24 cellular contexts compared by ENCODE assay signal in genomic region chr19:993831-994393, GRCh38. TPM values are rescaled to one million over a fixed set of nuclear protein-coding genes. Genes with fewer than 3 reads are reported as not detected.
DNase-seq lines count a peak whose midpoint lies in the region; ATAC-seq and TF ChIP-seq lines count a peak whose summit lies in the region.
"Had no signal": no experiment of that assay in that cellular context is flagged by ENCODE, and none has a peak within 500 bp of the region (broad histone marks: within the 10 kb centered on the region; RNA-seq: fewer than 3 reads in every experiment).

No MANE protein-coding gene starts in this region.

- H4K20me1 ChIP-seq in neural progenitor cell (ENCODE audit: low read depth), result peaks cover 24% of the 10 kb centered on the region

- CTCF ChIA-PET in WTC11 (lab: Charles Lee) (interaction anchor here (1.8 to 4.0 kb wide), 2 partner anchors 9 to 10 kb away, joined by 4 to 20 read pairs; partner anchors contain the start of gene WDR18), A673 (lab: Charles Lee) (no interaction called here)

- H3K27ac Mint-ChIP-seq in WTC11 (peak overlapping the region; percentile 63; the same call in 1 of the 2 replicates), neural progenitor cell (no peak overlapping the region)
- H3K27ac Mint-ChIP-seq: HFFc6 had no signal

- H3K27me3 ChIP-seq in subcutaneous abdominal adipose tissue (ENCODE audit: control insufficient read depth in 5 of 5, insufficient read depth in 4 of 5, low read length in 5 of 5) (peaks cover 16 to 25% (median 23%) of the 10 kb centered on the region in 5 donors), neural progenitor cell (peaks cover 39% of the 10 kb centered on the region), A673 (replicated peaks; ENCODE audit: insufficient read depth, low read depth, low read length, poor library complexity) (peaks cover 28% of the 10 kb centered on the region)

- H2AFZ ChIP-seq in neural progenitor cell (replicated peaks), result no peak overlapping the region

- no peak overlapping the region for H3K4me3 Mint-ChIP-seq in WTC11
- H3K4me3 Mint-ChIP-seq in neural progenitor cell, result no peak overlapping the region
- H3K4me3 Mint-ChIP-seq: HFFc6 had no signal

- peaks cover 15% of the 10 kb centered on the region for H3F3A ChIP-seq in neural progenitor cell (ENCODE audit: low read depth)

- peaks cover 5% of the 10 kb centered on the region; the same call in 1 of the 2 replicates for H3K4me1 Mint-ChIP-seq in WTC11
- H3K4me1 Mint-ChIP-seq in neural progenitor cell, result peaks cover 7% of the 10 kb centered on the region

- DNase-seq in WTC11 (ENCODE audit: low spot score) (peak; percentile 63), left lobe of liver (ENCODE audit: low spot score) (peak; percentile 80), neural progenitor cell (ENCODE audit: low spot score) (no peak), A673 (ENCODE audit: low spot score) (no peak), dedifferentiated amniotic fluid mesenchymal stem cell (ENCODE audit: extremely low spot score) (no peak)
- DNase-seq: AML-193; Calu3; CD8-positive, alpha-beta memory T cell; DMS153; HFFc6; KBM-7; MM.1S; NCI-H1048; NCI-H1436; NCI-H187 treated with DMSO at 0.1 percent for 48 hours; NCI-H2107; NCI-H446 treated with DMSO at 0.1 percent for 48 hours; NCI-H526 treated with DMSO at 0.1 percent for 48 hours; OCI-M1 had no signal

- peaks cover 0 to 62% (median 34%) of the 10 kb centered on the region in 5 donors for H3K4me1 ChIP-seq in subcutaneous abdominal adipose tissue (ENCODE audit: control insufficient read depth in 5 of 5, insufficient read depth in 5 of 5, low read length in 5 of 5)
- H3K4me1 ChIP-seq in neural progenitor cell, result peaks cover 4% of the 10 kb centered on the region
- H3K4me1 ChIP-seq in A673 (ENCODE audit: insufficient read depth, low read length, poor library complexity, severe bottlenecking), result peaks cover 18% of the 10 kb centered on the region

- H3K4me2 ChIP-seq in neural progenitor cell, result no peak overlapping the region

- H3K27me3 Mint-ChIP-seq in WTC11 (ENCODE audit: low read depth) (peaks cover 24% of the 10 kb centered on the region), neural progenitor cell (ENCODE audit: insufficient read depth, low read depth) (peaks cover 24% of the 10 kb centered on the region)

- no peak for TF ChIP-seq CTCF in WTC11 (IDR thresholded peaks at IDR 0.05)
- no peak for TF ChIP-seq CTCF in neural progenitor cell (IDR thresholded peaks at IDR 0.05)
- TF ChIP-seq CTCF in A673 (conservative IDR thresholded peaks at IDR 0.05; ENCODE audit: low read depth, low read length), result no peak

- no TSS peak for BruUV-seq in A673 (replicated peaks; lab: Mats Ljungman, UMichigan)

- peaks cover 8% of the 10 kb centered on the region for H3K36me3 Mint-ChIP-seq in WTC11
- H3K36me3 Mint-ChIP-seq in neural progenitor cell, result peaks cover 3% of the 10 kb centered on the region

- no peaks in the 10 kb centered on the region for H3K9me3 ChIP-seq in subcutaneous abdominal adipose tissue (ENCODE audit: control insufficient read depth in 5 of 5, low read length in 5 of 5)
- H3K9me3 ChIP-seq in neural progenitor cell (ENCODE audit: low read depth), result no peaks in the 10 kb centered on the region
- no peaks in the 10 kb centered on the region for H3K9me3 ChIP-seq in A673 (ENCODE audit: low read depth, low read length, poor library complexity, severe bottlenecking)

- H3K9me3 Mint-ChIP-seq in WTC11 (no peaks in the 10 kb centered on the region), neural progenitor cell (peaks cover 3% of the 10 kb centered on the region)
- H3K9me3 Mint-ChIP-seq: HFFc6 had no signal

- ATAC-seq in WTC11 (peak; percentile 6; the same call in 1 of the 2 replicates), left lobe of liver (peak; percentile 51)
- ATAC-seq: Right ventricle myocardium inferior had no signal

- no peak overlapping the region for H3K4me3 ChIP-seq in subcutaneous abdominal adipose tissue (ENCODE audit: low read depth in 1 of 5, low read length in 5 of 5)
- no peak overlapping the region for H3K4me3 ChIP-seq in neural progenitor cell
- no peak overlapping the region for H3K4me3 ChIP-seq in A673 (ENCODE audit: low read depth, low read length, poor library complexity, severe bottlenecking)

- H3K9ac ChIP-seq in subcutaneous abdominal adipose tissue (ENCODE audit: low read length in 5 of 5), result no peak overlapping the region
- no peak overlapping the region for H3K9ac ChIP-seq in neural progenitor cell

- H3K36me3 ChIP-seq in subcutaneous abdominal adipose tissue (ENCODE audit: control insufficient read depth in 5 of 5, insufficient read depth in 5 of 5, low read length in 5 of 5), result peaks cover 0 to 40% (median 18%) of the 10 kb centered on the region in 5 donors
- H3K36me3 ChIP-seq in neural progenitor cell, result no peaks in the 10 kb centered on the region
- H3K36me3 ChIP-seq in A673 (ENCODE audit: insufficient read depth, low read length, poor library complexity, severe bottlenecking), result peaks cover 25% of the 10 kb centered on the region

- no peaks in the 10 kb centered on the region for H3K79me2 ChIP-seq in neural progenitor cell (ENCODE audit: low read depth)

- peak overlapping the region; percentile 26 for H3K27ac ChIP-seq in subcutaneous abdominal adipose tissue (ENCODE audit: low read depth, low read length)
- no peak overlapping the region for H3K27ac ChIP-seq in neural progenitor cell
- H3K27ac ChIP-seq in A673 (ENCODE audit: low read depth, low read length, poor library complexity, severe bottlenecking), result no peak overlapping the region
- H3K27ac ChIP-seq: C4-2B had no signal

- intact Hi-C loops in A673 (cut with micrococcal nuclease; ENCODE audit: unreplicated experiment), result no loop called here

- POLR2A ChIA-PET in WTC11 (lab: Charles Lee) (no interaction called here), A673 (lab: Charles Lee; ENCODE audit: low non-redundant PET) (no interaction called here)

TF ChIP-seq in WTC11, 78 proteins besides CTCF, POLR2A, EP300 and RAD21 (continues in another document):
- TF ChIP-seq ARID4B (CRISPR knock-in tag; IDR thresholded peaks at IDR 0.05; ENCODE audit: borderline replicate concordance), result no peak
- TF ChIP-seq ATF2 (CRISPR knock-in tag; IDR thresholded peaks at IDR 0.05; ENCODE audit: borderline replicate concordance, low read depth), result no peak

RNA-seq across cellular contexts. Expression of gene GRIN3B, which starts 6.3 kb away (rescaled TPM):
- total RNA-seq in WTC11 (2021) (1.9 to 2.5 TPM (median 2.4 TPM) in 3 replicates), left lobe of liver (not detected), neural progenitor cell (ENCODE audit: low replicate concordance) (5.4 and 5.9 TPM in 2 replicates), A673 (2021) (not detected in 2 replicates)
- total RNA-seq: Calu3; CD8-positive, alpha-beta memory T cell had no signal

RNA-seq across cellular contexts. Expression of gene WDR18, which starts 9.8 kb away (rescaled TPM):
- total RNA-seq in WTC11 (2021) (140 to 147 TPM (median 146 TPM) in 3 replicates), left lobe of liver (34.7 TPM), neural progenitor cell (ENCODE audit: low replicate concordance) (38.6 and 156 TPM in 2 replicates), A673 (2021) (109 and 116 TPM in 2 replicates)

RNA-seq across cellular contexts. Expression of gene TMEM259, which starts 27.0 kb away (rescaled TPM):
- 176 to 202 TPM (median 191 TPM) in 3 replicates for total RNA-seq in WTC11 (2021)
- 117 TPM for total RNA-seq in left lobe of liver
- 31.7 and 175 TPM in 2 replicates for total RNA-seq in neural progenitor cell (ENCODE audit: low replicate concordance)
- total RNA-seq in A673 (2021), result 151 and 170 TPM in 2 replicates

RNA-seq across cellular contexts. Expression of gene RNU6-2, which starts 27.4 kb away (rescaled TPM):
- total RNA-seq in WTC11 (2021) (not detected in 3 replicates), left lobe of liver (not detected), neural progenitor cell (ENCODE audit: low replicate concordance) (not detected in 2 replicates), A673 (2021) (not detected in 2 replicates)
- total RNA-seq: Calu3; CD8-positive, alpha-beta memory T cell; G401; HFFc6; Right ventricle myocardium inferior; SK-MEL-5 had no signal

RNA-seq across cellular contexts. Expression of gene CNN2, which starts 32.5 kb away (rescaled TPM):
- total RNA-seq in WTC11 (2021), result 387 to 391 TPM (median 390 TPM) in 3 replicates
- 23.2 TPM for total RNA-seq in left lobe of liver
- total RNA-seq in neural progenitor cell (ENCODE audit: low replicate concordance), result 131 and 196 TPM in 2 replicates
- total RNA-seq in A673 (2021), result 112 and 146 TPM in 2 replicates

Comparison
In these comparisons a context has a peak if more than half of its experiments do, and no peak if none do; other contexts are left out.
1. DNase-seq: peak in WTC11 (single experiment) and left lobe of liver (single experiment); none in neural progenitor cell (single experiment), A673 (single experiment) and dedifferentiated amniotic fluid mesenchymal stem cell (single experiment).